ENCODE assay signal across 19 cellular contexts in the genomic region with DNA sequence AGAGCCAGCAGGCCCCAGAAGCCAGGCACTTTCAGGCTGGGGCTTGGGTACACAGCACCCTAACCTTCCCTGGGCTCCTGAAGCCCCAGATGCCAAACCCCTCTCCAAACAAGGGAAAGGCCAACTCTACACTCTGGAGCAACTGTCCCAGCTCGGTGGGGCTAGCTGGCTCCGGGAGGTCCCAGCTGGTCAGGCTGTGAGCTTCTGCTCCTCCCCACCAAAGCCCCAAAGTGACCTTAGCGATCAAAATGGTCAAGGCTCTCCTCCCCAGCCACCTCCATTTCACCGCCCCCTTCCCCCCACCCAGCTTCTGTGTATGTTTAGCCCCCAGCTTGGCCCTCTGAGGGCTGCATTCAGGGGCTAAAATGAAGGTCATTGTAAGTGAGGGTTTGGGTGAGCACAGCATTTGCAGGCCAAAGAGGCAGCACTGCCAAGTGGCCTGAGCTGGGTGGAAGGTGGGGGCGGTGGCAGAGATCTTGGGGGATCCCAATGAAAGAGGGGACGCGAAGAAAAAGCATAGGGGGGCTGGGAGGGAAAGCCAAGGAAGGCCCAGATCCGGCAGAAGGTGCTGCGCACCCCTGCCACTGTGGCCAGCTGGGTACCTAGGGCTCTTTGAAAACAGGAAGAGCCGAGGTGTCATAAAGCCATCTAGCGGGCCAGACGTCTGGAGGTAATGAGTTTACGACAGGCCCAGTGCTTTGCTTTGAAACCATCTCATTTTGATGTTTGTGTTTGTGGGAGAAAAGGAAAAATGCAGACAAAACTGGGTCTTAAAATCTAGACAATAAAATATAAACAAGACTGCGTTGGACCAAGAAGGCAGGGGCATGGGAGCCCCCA. TPM values are rescaled to one million over a fixed set of nuclear protein-coding genes. Genes with fewer than 3 reads are reported as not detected.
DNase-seq lines count a peak whose midpoint lies in the region; TF ChIP-seq lines count a peak whose summit lies in the region.
"Had no signal": no experiment of that assay in that cellular context is flagged by ENCODE, and none has a peak within 500 bp of the region (broad histone marks: within the 10 kb centered on the region; RNA-seq: fewer than 3 reads in every experiment).

No MANE protein-coding gene starts in this region.

- no TSS peak for BruUV-seq in MCF 10A (replicated peaks; lab: Mats Ljungman, UMichigan)

- H3K9me3 ChIP-seq in breast epithelium, result peaks cover 0 to 3% of the 10 kb centered on the region in 2 donors
- H3K9me3 ChIP-seq in uterus, result no peaks in the 10 kb centered on the region
- H3K9me3 ChIP-seq: body of pancreas had no signal

- no peak for TF ChIP-seq POLR2A in breast epithelium (IDR thresholded peaks at IDR 0.05)
- TF ChIP-seq POLR2A in uterus (IDR thresholded peaks at IDR 0.05), result no peak

- in situ Hi-C loops in brain microvascular endothelial cell (cut with HindIII; ENCODE audit: low pct_ligation_motif_present, low sequenced_read_pairs), result loop anchor here (25.0 kb wide), 1 partner anchor 512 kb away; no protein-coding TSS in a partner anchor

- H3K4me1 ChIP-seq in breast epithelium (no peaks in the 10 kb centered on the region), uterus (no peaks in the 10 kb centered on the region)

- H3K27me3 ChIP-seq in breast epithelium (peaks cover 5 to 86% of the 10 kb centered on the region in 2 donors), uterus (no peaks in the 10 kb centered on the region), brain microvascular endothelial cell (replicated peaks) (peaks cover 92% of the 10 kb centered on the region)

- intact Hi-C loops in breast epithelium (cut with DNase I; ENCODE audit: low total_unique reads), result no loop called here
- intact Hi-C loops in MCF 10A (cut with micrococcal nuclease), result loop anchor here (2.0 to 5.0 kb wide), 2 partner anchors 1023 to 1037 kb away; no protein-coding TSS in a partner anchor
- intact Hi-C loops in uterus (cut with DNase I; ENCODE audit: low total_unique reads), result loop anchor here (5.0 to 10.0 kb wide), 3 partner anchors 512 to 1139 kb away; a partner anchor contains a TSS
- intact Hi-C loops in cardiac septum (cut with DNase I), result loop anchor here (2.0 to 5.0 kb wide), 3 partner anchors 513 to 692 kb away; no protein-coding TSS in a partner anchor

- DNase-seq in breast epithelium (ENCODE audit: low spot score in 2 of 2), result no peak
- no peak for DNase-seq in MCF 10A (ENCODE audit: unreplicated experiment)
- DNase-seq in islet precursor cell, result peak; percentile 71
- DNase-seq in uterus, result no peak
- DNase-seq in brain microvascular endothelial cell, result no peak
- DNase-seq in cardiac septum (ENCODE audit: low spot score), result no peak
- DNase-seq: activated T-cell treated with anti-CD3 and anti-CD28 coated beads, Interleukin-2, amount 50 U/mL, for 4 hours; body of pancreas; CD4-positive, CD25-positive, alpha-beta regulatory T cell; erythroblast; HFFc6; mammary epithelial cell; natural killer cell; NCI-H187 treated with DMSO at 0.1 percent for 48 hours; NCI-H526 had no signal

- H3K36me3 ChIP-seq in breast epithelium (no peaks in the 10 kb centered on the region), uterus (no peaks in the 10 kb centered on the region), brain microvascular endothelial cell (replicated peaks) (no peaks in the 10 kb centered on the region)
- H3K36me3 ChIP-seq: Peyer's patch had no signal

- no peak overlapping the region for H3K27ac Mint-ChIP-seq in MCF 10A (ENCODE audit: low read depth, unreplicated experiment)
- H3K27ac Mint-ChIP-seq: activated naive CD8-positive, alpha-beta T cell; HFFc6; natural killer cell had no signal

- H3K36me3 Mint-ChIP-seq in MCF 10A (ENCODE audit: insufficient read depth, unreplicated experiment), result no peaks in the 10 kb centered on the region
- H3K36me3 Mint-ChIP-seq: activated naive CD8-positive, alpha-beta T cell; CD4-positive, CD25-positive, alpha-beta regulatory T cell had no signal

- H3K27ac ChIP-seq in breast epithelium (peak overlapping the region in 1 of 2 donors; percentile 74), uterus (peak overlapping the region; percentile 98 to 99), brain microvascular endothelial cell (no peak overlapping the region)
- H3K27ac ChIP-seq: body of pancreas, Peyer's patch had no signal

- POLR2A ChIA-PET in MCF 10A (lab: Yijun Ruan, JAX), result interaction anchor here (0.5 to 0.6 kb wide), 3 partner anchors 195 to 1013 kb away, joined by 3 read pairs; no protein-coding TSS in a partner anchor

- no peaks in the 10 kb centered on the region for H3K4me1 Mint-ChIP-seq in MCF 10A (ENCODE audit: insufficient read depth, unreplicated experiment)

- no peak for TF ChIP-seq CTCF in breast epithelium (IDR thresholded peaks at IDR 0.05)
- no peak for TF ChIP-seq CTCF in MCF 10A (IDR thresholded peaks at IDR 0.05; ENCODE audit: unreplicated experiment)
- TF ChIP-seq CTCF in uterus (IDR thresholded peaks at IDR 0.05), result no peak
- no peak for TF ChIP-seq CTCF in brain microvascular endothelial cell (IDR thresholded peaks at IDR 0.05; ENCODE audit: low read depth, low read length, missing control alignments)

- CTCF ChIA-PET in MCF 10A (lab: Yijun Ruan, JAX), result interaction anchor here (0.5 to 4.4 kb wide), 15 partner anchors 9 to 1036 kb away, joined by 3 to 100 read pairs (median 8); no protein-coding TSS in a partner anchor

- peaks cover 15% of the 10 kb centered on the region for H3K27me3 Mint-ChIP-seq in MCF 10A (ENCODE audit: insufficient read depth, unreplicated experiment)

- no peaks in the 10 kb centered on the region for H3K9me3 Mint-ChIP-seq in MCF 10A (ENCODE audit: unreplicated experiment)
- H3K9me3 Mint-ChIP-seq: activated T-cell treated with anti-CD3 and anti-CD28 coated beads, Interleukin-2, amount 50 U/mL, for 4 hours; HFFc6; natural killer cell had no signal

- H3K4me3 Mint-ChIP-seq in MCF 10A (ENCODE audit: unreplicated experiment), result no peak overlapping the region
- H3K4me3 Mint-ChIP-seq: activated T-cell treated with anti-CD3 and anti-CD28 coated beads, Interleukin-2, amount 50 U/mL, for 4 hours; CD4-positive, CD25-positive, alpha-beta regulatory T cell; HFFc6; natural killer cell had no signal

- H3K4me3 ChIP-seq in breast epithelium (peak overlapping the region in 2 of 3 donors; percentile 54), uterus (peak overlapping the region; percentile 51 to 78), brain microvascular endothelial cell (ENCODE audit: low read depth, low read length) (no peak overlapping the region)
- H3K4me3 ChIP-seq: body of pancreas, Peyer's patch had no signal

RNA-seq across cellular contexts. Expression of a gene that starts 2.9 kb away (rescaled TPM):
- total RNA-seq in breast epithelium (10 to 100 TPM in 1 of 3 donors, 1 to 10 TPM in 2; 2.4 to 17.0 (median 2.8) TPM), MCF 10A (2022) (not detected in 2 replicates), uterus (10 to 100 TPM in 3 of 4 donors, 1 to 10 TPM in 1; 3.8 to 78.1 (median 46.4) TPM), cardiac septum (not detected)
- total RNA-seq: activated T-cell treated with anti-CD3 and anti-CD28 coated beads, Interleukin-2, amount 50 U/mL, for 4 hours; CD4-positive, CD25-positive, alpha-beta regulatory T cell; mammary epithelial cell; natural killer cell had no signal

RNA-seq across cellular contexts. Expression of a gene that starts 4.1 kb away (rescaled TPM):
- total RNA-seq in breast epithelium, result 10 to 100 TPM; 10.5 to 36.1 (median 13.8) TPM
- not detected in 2 replicates for total RNA-seq in MCF 10A (2022)
- total RNA-seq in uterus, result 10 to 100 TPM; 25.8 to 75.6 (median 48.0) TPM
- total RNA-seq in cardiac septum, result 1.1 TPM
- total RNA-seq: CD4-positive, CD25-positive, alpha-beta regulatory T cell; natural killer cell had no signal

RNA-seq across cellular contexts. Expression of a gene that starts 8.9 kb away (rescaled TPM):
- total RNA-seq in breast epithelium (1 to 10 TPM in 2 of 3 donors, not detected in 1; 1.6 to 5.2 TPM), MCF 10A (2022) (not detected in 2 replicates), uterus (10 to 100 TPM in 3 of 4 donors, 1 to 10 TPM in 1; 6.8 to 81.0 (median 53.6) TPM), cardiac septum (0.16 TPM)
- total RNA-seq: activated T-cell treated with anti-CD3 and anti-CD28 coated beads, Interleukin-2, amount 50 U/mL, for 4 hours; CD4-positive, CD25-positive, alpha-beta regulatory T cell; mammary epithelial cell; natural killer cell; Peyer's patch had no signal

RNA-seq across cellular contexts. Expression of a gene that starts 18.4 kb away (rescaled TPM):
- total RNA-seq in breast epithelium (under 1 TPM in 1 of 3 donors, not detected in 2; 0.66 TPM), MCF 10A (2022) (not detected in 2 replicates), uterus (10 to 100 TPM in 1 of 4 donors, 1 to 10 TPM in 1, under 1 TPM in 1, not detected in 1; 0.88 to 34.6 (median 8.6) TPM), cardiac septum (not detected)
- total RNA-seq: activated T-cell treated with anti-CD3 and anti-CD28 coated beads, Interleukin-2, amount 50 U/mL, for 4 hours; body of pancreas; CD4-positive, CD25-positive, alpha-beta regulatory T cell; mammary epithelial cell; natural killer cell; Peyer's patch had no signal

RNA-seq across cellular contexts. Expression of a gene that starts 25.8 kb away (rescaled TPM):
- not detected for total RNA-seq in breast epithelium
- total RNA-seq in MCF 10A (2022), result not detected in 2 replicates
- under 1 TPM in 1 of 4 donors, not detected in 3; 0.76 TPM for total RNA-seq in uterus
- total RNA-seq in cardiac septum, result not detected
- total RNA-seq: activated T-cell treated with anti-CD3 and anti-CD28 coated beads, Interleukin-2, amount 50 U/mL, for 4 hours; body of pancreas; CD4-positive, CD25-positive, alpha-beta regulatory T cell; glomerular endothelial cell; mammary epithelial cell; natural killer cell; Peyer's patch; renal cortical epithelial cell had no signal
